Comparison of ENCODE assay signal across 8 cellular contexts in genomic region chr1:84782311-84782771, GRCh38.
DNase-seq lines count a peak whose midpoint lies in the region; ATAC-seq and TF ChIP-seq lines count a peak whose summit lies in the region.

No MANE protein-coding gene starts in this region.

- H3K27ac ChIP-seq in dorsolateral prefrontal cortex, result peak overlapping the region in 6 of 59 donors; percentile 4 to 54 (median 34)

- no peaks in the 10 kb centered on the region for H3K9me3 Mint-ChIP-seq in stimulated activated naive B cell treated with anti-CD40 and anti-IgM and Interleukin-4, amounts not matched to agents 10 μg/mL and 1 μg/mL and 100 μg/mL, for 72 hours

- H3K27ac Mint-ChIP-seq in stimulated activated naive B cell treated with anti-CD40 and anti-IgM and Interleukin-4, amounts not matched to agents 10 μg/mL and 1 μg/mL and 100 μg/mL, for 72 hours, result no peak overlapping the region

- no peaks in the 10 kb centered on the region for H3K27me3 ChIP-seq in dorsolateral prefrontal cortex

- no peaks in the 10 kb centered on the region for H3K36me3 Mint-ChIP-seq in stimulated activated naive B cell treated with anti-CD40 and anti-IgM and Interleukin-4, amounts not matched to agents 10 μg/mL and 1 μg/mL and 100 μg/mL, for 72 hours

- intact Hi-C loops in dorsolateral prefrontal cortex (cut with DNase I), result no loop called here

- peak overlapping the region; percentile 67 to 71 for H3K4me3 Mint-ChIP-seq in stimulated activated naive B cell treated with anti-CD40 and anti-IgM and Interleukin-4, amounts not matched to agents 10 μg/mL and 1 μg/mL and 100 μg/mL, for 72 hours

- TF ChIP-seq CTCF in GM12873 (IDR thresholded peaks at IDR 0.05; ENCODE audit: insufficient read depth, low read depth, low read length, missing control alignments) (peak; percentile 92), dorsolateral prefrontal cortex (IDR thresholded peaks at IDR 0.05 in 54 of 56, conservative IDR thresholded peaks at IDR 0.05 in 2 of 56; ENCODE audit: low read depth in 1 of 56, partially characterized antibody in 56 of 56) (peak in 55 of 56 donors; percentile 45 to 81 (median 68))

- H3K4me1 Mint-ChIP-seq in stimulated activated naive B cell treated with anti-CD40 and anti-IgM and Interleukin-4, amounts not matched to agents 10 μg/mL and 1 μg/mL and 100 μg/mL, for 72 hours, result peaks cover 2 to 18% of the 10 kb centered on the region in 2 donors

- peak overlapping the region in 47 of 59 donors; percentile 2 to 56 (median 28) for H3K4me3 ChIP-seq in dorsolateral prefrontal cortex

- peak; percentile 35 for DNase-seq in NCI-H2107 (lab: John Stamatoyannopoulos, UW)
- DNase-seq in activated CD4-positive, alpha-beta T cell treated with anti-CD3 and anti-CD28 coated beads, Interleukin-2, amount 50 U/mL, for 1 hour, result peak; percentile 79
- peak in 9 of 10 donors; percentile 53 to 78 (median 70) for DNase-seq in dorsolateral prefrontal cortex
- DNase-seq in mucosa of gallbladder (ENCODE audit: low spot score), result peak; percentile 66
- peak; percentile 43 for DNase-seq in stimulated activated naive B cell treated with anti-CD40 and anti-IgM and Interleukin-4, amounts not matched to agents 10 μg/mL and 1 μg/mL and 100 μg/mL, for 72 hours
- no peak for DNase-seq in NK-92 treated with Interleukin-12 subunit alpha and Interleukin-12 subunit beta, amount 100 ng/mL, for 24 hours (lab: John Stamatoyannopoulos, UW)

- ATAC-seq in HG02678 (IDR thresholded peaks at IDR 0.05; ENCODE audit: unreplicated experiment), result peak; percentile 81
- ATAC-seq in stimulated activated naive B cell treated with anti-CD40 and anti-IgM and Interleukin-4, amounts not matched to agents 10 μg/mL and 1 μg/mL and 100 μg/mL, for 72 hours (replicated peaks), result peak; percentile 78 to 79

- H3K27me3 Mint-ChIP-seq in stimulated activated naive B cell treated with anti-CD40 and anti-IgM and Interleukin-4, amounts not matched to agents 10 μg/mL and 1 μg/mL and 100 μg/mL, for 72 hours, result peaks cover 11 to 27% of the 10 kb centered on the region in 2 donors
